22 cellular contexts compared by ENCODE assay signal in genomic region chr2:132443106-132443505, GRCh38. TPM values are rescaled to one million over a fixed set of nuclear protein-coding genes. Genes with fewer than 3 reads are reported as not detected.
DNase-seq lines count a peak whose midpoint lies in the region; ATAC-seq, FAIRE-seq and TF ChIP-seq lines count a peak whose summit lies in the region.
"Had no signal": no experiment of that assay in that cellular context is flagged by ENCODE, and none has a peak within 500 bp of the region (broad histone marks: within the 10 kb centered on the region; RNA-seq: fewer than 3 reads in every experiment).

No MANE protein-coding gene starts in this region.

- no peak overlapping the region for H2AK5ac ChIP-seq in IMR-90 (ENCODE audit: low read depth, low read length)

- no peak overlapping the region for H4K8ac ChIP-seq in IMR-90 (ENCODE audit: low read depth in 2 of 2, low read length in 2 of 2)

- TF ChIP-seq CTCF in IMR-90 (conservative IDR thresholded peaks at IDR 0.05; ENCODE audit: low read depth, low read length) (no peak), pancreas (IDR thresholded peaks at IDR 0.05) (no peak)

- no peak overlapping the region for H4K5ac ChIP-seq in IMR-90 (ENCODE audit: low read depth, low read length)

- H3K4me3 ChIP-seq in IMR-90 (ENCODE audit: insufficient read depth, low read depth, low read length) (no peak overlapping the region), pancreas (no peak overlapping the region)
- H3K4me3 ChIP-seq: BLaER1 treated with 17β-estradiol and CSF1 and Interleukin-3, amounts not matched to agents 10 nM and 100 nM; GM12878; GM23248 had no signal

- H3K27me3 ChIP-seq in IMR-90 (ENCODE audit: control insufficient read depth, insufficient read depth, low read length) (no peaks in the 10 kb centered on the region), pancreas (no peaks in the 10 kb centered on the region)
- H3K27me3 ChIP-seq: BE2C; BLaER1 treated with 17β-estradiol and CSF1 and Interleukin-3, amounts not matched to agents 10 nM and 100 nM had no signal

- H4K91ac ChIP-seq in IMR-90 (ENCODE audit: insufficient read depth, low read depth, low read length): no peak overlapping the region

- TF ChIP-seq RAD21 in IMR-90 (IDR thresholded peaks at IDR 0.05; ENCODE audit: low read length): no peak

- H2BK120ac ChIP-seq in IMR-90 (ENCODE audit: low read depth, low read length): no peak overlapping the region

- no peak overlapping the region for H3K23ac ChIP-seq in IMR-90 (ENCODE audit: low read depth, low read length)

- H3K4me1 ChIP-seq in IMR-90 (ENCODE audit: control insufficient read depth, insufficient read depth, low read length) (peaks cover 15% of the 10 kb centered on the region; the same call in 1 of the 2 replicates), pancreas (no peaks in the 10 kb centered on the region)
- H3K4me1 ChIP-seq: BE2C had no signal

- in situ Hi-C loops in IMR-90 (cut with MboI; ENCODE audit: low sequenced_read_pairs): no loop called here

- POLR2A ChIA-PET in IMR-90 (lab: Charles Lee; ENCODE audit: unreplicated experiment): no interaction called here

- no peaks in the 10 kb centered on the region for H3K36me3 ChIP-seq in IMR-90 (ENCODE audit: control insufficient read depth, insufficient read depth, low read length)
- no peaks in the 10 kb centered on the region for H3K36me3 ChIP-seq in pancreas
- H3K36me3 ChIP-seq: BE2C; BLaER1 treated with 17β-estradiol and CSF1 and Interleukin-3, amounts not matched to agents 10 nM and 100 nM had no signal

- H3K14ac ChIP-seq in IMR-90 (replicated peaks; ENCODE audit: low read depth, low read length): no peak overlapping the region

- FAIRE-seq in colon (lab: Jason Lieb, UNC) (peak; percentile 55), pancreas (lab: Jason Lieb, UNC) (peak; percentile 91)
- FAIRE-seq: D721Med, GM12878, GM19239 had no signal

- H3K9me3 ChIP-seq in IMR-90 (ENCODE audit: control insufficient read depth, insufficient read depth, low read length) (no peaks in the 10 kb centered on the region), pancreas (no peaks in the 10 kb centered on the region)
- H3K9me3 ChIP-seq: BE2C; BLaER1 treated with 17β-estradiol and CSF1 and Interleukin-3, amounts not matched to agents 10 nM and 100 nM had no signal

- no peaks in the 10 kb centered on the region for H4K20me1 ChIP-seq in IMR-90 (ENCODE audit: insufficient read depth, low read length)
- H4K20me1 ChIP-seq: BLaER1 treated with 17β-estradiol and CSF1 and Interleukin-3, amounts not matched to agents 10 nM and 100 nM had no signal

- H2AK9ac ChIP-seq in IMR-90 (replicated peaks; ENCODE audit: low read depth, low read length, poor library complexity): no peak overlapping the region

- CTCF ChIA-PET in IMR-90 (lab: Yijun Ruan, JAX): no interaction called here

- no peak overlapping the region for H2BK5ac ChIP-seq in IMR-90 (ENCODE audit: low read depth, low read length, poor library complexity, severe bottlenecking)

- dilution Hi-C loops in IMR-90 (cut with HindIII; ENCODE audit: low sequenced_read_pairs, unreplicated experiment): no loop called here

- H3K9ac ChIP-seq in IMR-90 (ENCODE audit: low read depth, low read length): no peak overlapping the region
- H3K9ac ChIP-seq: BLaER1 treated with 17β-estradiol and CSF1 and Interleukin-3, amounts not matched to agents 10 nM and 100 nM; GM23248 had no signal

- no peak overlapping the region for H3K56ac ChIP-seq in IMR-90 (ENCODE audit: extremely low read depth, insufficient read depth, low read length)

- H2BK15ac ChIP-seq in IMR-90 (ENCODE audit: low read depth, low read length): no peak overlapping the region

- peaks cover 4 to 9% of the 10 kb centered on the region in 2 experiments; a peak in 1 of 4 replicates for H3K79me1 ChIP-seq in IMR-90 (ENCODE audit: low read depth in 1 of 2, low read length in 2 of 2)

- H2AFZ ChIP-seq in IMR-90 (replicated peaks; ENCODE audit: low read length, poor library complexity): no peak overlapping the region
- H2AFZ ChIP-seq: GM23248 had no signal

- no peak overlapping the region for H2BK20ac ChIP-seq in IMR-90 (ENCODE audit: low read depth, low read length)

- TF ChIP-seq POLR2A in IMR-90 (IDR thresholded peaks at IDR 0.05; ENCODE audit: low read depth, low read length): no peak

- peaks cover 10% of the 10 kb centered on the region for H3K9me1 ChIP-seq in IMR-90 (ENCODE audit: insufficient read depth, low read length)

- H3K4me2 ChIP-seq in IMR-90 (ENCODE audit: low read depth, low read length): no peak overlapping the region
- H3K4me2 ChIP-seq: BLaER1 treated with 17β-estradiol and CSF1 and Interleukin-3, amounts not matched to agents 10 nM and 100 nM had no signal

- intact Hi-C loops in IMR-90 (cut with micrococcal nuclease): no loop called here
- intact Hi-C loops in pancreas (cut with DNase I): no loop called here

- H3K27ac ChIP-seq in IMR-90 (ENCODE audit: insufficient read depth, low read length) (no peak overlapping the region), pancreas (no peak overlapping the region)
- H3K27ac ChIP-seq: BLaER1 treated with 17β-estradiol and CSF1 and Interleukin-3, amounts not matched to agents 10 nM and 100 nM; GM23248 had no signal

- no peak for ATAC-seq in IMR-90 (ENCODE audit: low read depth)
- no peak for ATAC-seq in pancreas
- no peak for ATAC-seq in left lobe of liver
- ATAC-seq: GM12878, HCT116 had no signal

- BruUV-seq in IMR-90 (replicated peaks; lab: Mats Ljungman, UMichigan): no TSS peak

- H3K4ac ChIP-seq in IMR-90 (ENCODE audit: low read depth, low read length): no peak overlapping the region

- no CpG with 5 or more reads among the region's 4 CpGs for WGBS in IMR-90 (ENCODE audit: extremely low coverage in 2 of 2, insufficient read length in 1 of 2), 2 experiments
- 96% methylated on average over 4 of the region's 4 CpGs for WGBS in pancreas, 2 donors

- DNase-seq in IMR-90: no peak
- no peak for DNase-seq in pancreas
- DNase-seq in NCI-H2171 (lab: John Stamatoyannopoulos, UW): no peak
- DNase-seq in left lobe of liver (ENCODE audit: low spot score): no peak
- DNase-seq in SIG-M5 treated with dmso at 0.1 percent for 504 hours (lab: John Stamatoyannopoulos, UW; ENCODE audit: unreplicated experiment): no peak
- DNase-seq: AML-193; BE2C; CD4-positive, alpha-beta T cell; CD8-positive, alpha-beta memory T cell; DMS 273 treated with DMSO at 0.1 percent for 48 hours; DMS79; EL; GDM1; GM23248; H9 had no signal

- no peak overlapping the region for H3K18ac ChIP-seq in IMR-90 (ENCODE audit: low read depth, low read length)

TF ChIP-seq in IMR-90, 13 proteins besides CTCF, POLR2A, EP300 and RAD21:
- peak; percentile 84 for TF ChIP-seq CEBPB (IDR thresholded peaks at IDR 0.05; ENCODE audit: low read depth, low read length)
- TF ChIP-seq NFE2L2 (IDR thresholded peaks at IDR 0.05; ENCODE audit: low read depth, low read length): no peak

RNA-seq across cellular contexts. Expression of gene GPR39, which starts 26.5 kb away (rescaled TPM):
- total RNA-seq in IMR-90 (2012; rRNA removed) (7.2 and 9.0 TPM in 2 replicates), pancreas (1 to 10 TPM; 3.2 to 8.1 (median 4.5) TPM), left lobe of liver (7.4 TPM)
- polyA plus RNA-seq in IMR-90 (2012; rRNA removed) (4.4 and 5.4 TPM in 2 replicates), pancreas (1 to 10 TPM; 2.3 to 3.1 TPM)
- polyA plus RNA-seq in IMR-90 (2012; cell fraction: cytosol; rRNA removed): 3.5 and 6.1 TPM in 2 replicates
- polyA plus RNA-seq in IMR-90 (2012; cell fraction: nucleus; rRNA removed; ENCODE audit: low replicate concordance): 2.0 and 4.2 TPM in 2 replicates
- total RNA-seq: CD4-positive, alpha-beta T cell; CD8-positive, alpha-beta memory T cell had no signal
- polyA plus RNA-seq: CD14-positive monocyte; CD8-positive, alpha-beta memory T cell had no signal
